31 cellular contexts compared by ENCODE assay signal in genomic region chr2:226694910-226695309, GRCh38.
"Had no signal": no experiment of that assay in that cellular context is flagged by ENCODE, and none has a peak within 500 bp of the region (broad histone marks: within the 10 kb centered on the region; RNA-seq: fewer than 3 reads in every experiment).

No MANE protein-coding gene starts in this region.

- H3K27ac ChIP-seq: epithelial cell of prostate, foreskin keratinocyte, gastroesophageal sphincter, neural progenitor cell, parathyroid adenoma, right atrium auricular region, sigmoid colon, thoracic aorta, tibial nerve, upper lobe of left lung had no signal

- H3K4me3 ChIP-seq: gastroesophageal sphincter, lung, neural progenitor cell, right atrium auricular region, sigmoid colon, thoracic aorta, tibial nerve, upper lobe of left lung had no signal

- H3K36me3 Mint-ChIP-seq: immature natural killer cell; naive thymus-derived CD4-positive, alpha-beta T cell; neural progenitor cell; stimulated activated naive B cell treated with anti-CD40 and anti-IgM and Interleukin-4, amounts not matched to agents 10 μg/mL and 1 μg/mL and 100 μg/mL, for 72 hours had no signal

- FAIRE-seq: urothelium cell line had no signal

- H3K9me3 Mint-ChIP-seq: naive thymus-derived CD4-positive, alpha-beta T cell; nephron; stimulated activated naive B cell treated with anti-CD40 and anti-IgM and Interleukin-4, amounts not matched to agents 10 μg/mL and 1 μg/mL and 100 μg/mL, for 72 hours; stimulated activated naive CD8-positive, alpha-beta T cell treated with anti-CD3 and anti-CD28 coated beads, Interleukin-15, Interleukin-2, amounts not matched to agents 100 ng/mL and 50 ng/mL, for 24 hours had no signal

- H3K4me1 Mint-ChIP-seq: immature natural killer cell had no signal

- H2AFZ ChIP-seq: neural progenitor cell, parathyroid adenoma had no signal

- ATAC-seq: esophagus mucosa; foreskin keratinocyte; gastroesophageal sphincter; left lobe of liver; naive thymus-derived CD4-positive, alpha-beta T cell; stimulated activated naive B cell treated with anti-CD40 and anti-IgM and Interleukin-4, amounts not matched to agents 10 μg/mL and 1 μg/mL and 100 μg/mL, for 72 hours had no signal

- H3K4me2 ChIP-seq: neural progenitor cell had no signal

- H3K79me2 ChIP-seq: parathyroid adenoma had no signal

- H3K4me3 Mint-ChIP-seq: immature natural killer cell; naive thymus-derived CD4-positive, alpha-beta T cell; nephron; neural progenitor cell; stimulated activated naive B cell treated with anti-CD40 and anti-IgM and Interleukin-4, amounts not matched to agents 10 μg/mL and 1 μg/mL and 100 μg/mL, for 72 hours; stimulated activated naive CD8-positive, alpha-beta T cell treated with anti-CD3 and anti-CD28 coated beads, Interleukin-15, Interleukin-2, amounts not matched to agents 100 ng/mL and 50 ng/mL, for 24 hours had no signal

- H3K36me3 ChIP-seq: gastroesophageal sphincter, neural progenitor cell, right atrium auricular region, sigmoid colon, thoracic aorta, tibial nerve, upper lobe of left lung had no signal

- H3K27ac Mint-ChIP-seq: immature natural killer cell; naive thymus-derived CD4-positive, alpha-beta T cell; neural progenitor cell; progenitor cell of endocrine pancreas; stimulated activated naive B cell treated with anti-CD40 and anti-IgM and Interleukin-4, amounts not matched to agents 10 μg/mL and 1 μg/mL and 100 μg/mL, for 72 hours; stimulated activated naive CD8-positive, alpha-beta T cell treated with anti-CD3 and anti-CD28 coated beads, Interleukin-15, Interleukin-2, amounts not matched to agents 100 ng/mL and 50 ng/mL, for 24 hours had no signal

- H3K9ac ChIP-seq: neural progenitor cell, parathyroid adenoma had no signal

- DNase-seq: cerebellar nuclear complex; cortex of kidney; effector CD4-positive, alpha-beta T cell; foreskin keratinocyte; glutamatergic neuron; hypothalamus; immature natural killer cell; islet precursor cell; kidney glomerular epithelial cell; mesenchymal stem cell; midbrain; naive thymus-derived CD4-positive, alpha-beta T cell; sigmoid colon; stimulated activated CD4-positive, alpha-beta T cell treated with anti-CD3 and anti-CD28 coated beads, Interleukin-15, amount 100 ng/mL, for 24 hours; stimulated activated CD4-positive, alpha-beta T cell treated with anti-CD3 and anti-CD28 coated beads, Interleukin-2, amount 100 ng/mL, for 48 hours; stimulated activated naive B cell treated with anti-CD40 and anti-IgM and Interleukin-4, amounts not matched to agents 10 μg/mL and 1 μg/mL and 100 μg/mL, for 72 hours; upper lobe of left lung had no signal

- H3K9me3 ChIP-seq: gastroesophageal sphincter, right atrium auricular region, sigmoid colon, thoracic aorta, tibial nerve, upper lobe of left lung had no signal

- H3K27me3 ChIP-seq: foreskin keratinocyte, gastroesophageal sphincter, neural progenitor cell, right atrium auricular region, sigmoid colon, tibial nerve, upper lobe of left lung had no signal

- H3K4me1 ChIP-seq: neural progenitor cell, parathyroid adenoma had no signal
